Comparison of ENCODE assay signal across 35 cellular contexts in the genomic region with DNA sequence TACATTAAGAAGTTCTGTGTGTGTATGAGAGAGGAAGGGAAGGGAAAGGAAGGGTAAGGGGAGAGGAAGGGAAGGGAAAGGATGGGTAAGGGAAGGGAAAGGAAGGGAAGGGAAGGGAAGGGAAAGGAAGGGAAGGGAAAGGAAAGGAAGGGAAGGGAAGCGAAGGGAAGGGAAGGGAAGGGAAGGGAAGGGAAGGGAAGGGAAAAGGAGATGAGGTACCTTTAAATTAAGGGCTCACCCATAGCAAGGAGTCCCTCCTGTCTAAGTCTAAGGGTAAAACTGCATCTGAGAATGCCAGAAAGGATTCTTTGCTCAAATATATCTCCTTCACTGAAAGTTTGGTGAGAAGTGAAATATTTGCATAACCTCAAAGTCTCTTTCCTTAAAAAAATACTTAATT.
"Had no signal": no experiment of that assay in that cellular context is flagged by ENCODE, and none has a peak within 500 bp of the region (broad histone marks: within the 10 kb centered on the region; RNA-seq: fewer than 3 reads in every experiment).

No MANE protein-coding gene starts in this region.

- H3K4me1 ChIP-seq: adrenal gland, ascending aorta, body of pancreas, breast epithelium had no signal

- H3K27ac ChIP-seq: adrenal gland, body of pancreas, brain microvascular endothelial cell, breast epithelium, cardiac muscle cell had no signal

- FAIRE-seq: astrocyte, bronchial epithelial cell had no signal

- H3K36me3 ChIP-seq: adrenal gland, ascending aorta, brain microvascular endothelial cell, breast epithelium, cardiac muscle cell had no signal

- ATAC-seq: activated naive CD4-positive, alpha-beta T cell treated with anti-CD3 and anti-CD28 coated beads, Interleukin-2, amount 50 U/mL, for 72 hours; activated naive CD8-positive, alpha-beta T cell treated with anti-CD3 and anti-CD28 coated beads, Interleukin-2, amount 50 U/mL, for 24 hours; activated T-cell treated with anti-CD3 and anti-CD28 coated beads, Interleukin-2, amount 50 U/mL, for 4 hours; activated T-cell treated with anti-CD3 and anti-CD28 coated beads, Interleukin-2, amount 50 U/mL, for 72 hours; activated T-helper 17 cell treated with anti-CD3 and anti-CD28 coated beads, Interleukin-2, amount 50 U/mL, for 72 hours; body of pancreas had no signal

- DNase-seq: activated effector memory CD4-positive, alpha-beta T cell treated with anti-CD3 and anti-CD28 coated beads, Interleukin-2, amount 50 U/mL, for 16 hours; activated effector memory CD4-positive, alpha-beta T cell treated with Interleukin-2 at 50 U/mL for 16 hours; activated gamma-delta T cell; activated gamma-delta T cell treated with Interleukin-2 at 50 U/mL for 16 hours; activated naive CD4-positive, alpha-beta T cell; activated naive CD4-positive, alpha-beta T cell treated with anti-CD3 and anti-CD28 coated beads for 36 hours; activated naive CD4-positive, alpha-beta T cell treated with anti-CD3 and anti-CD28 coated beads, Interleukin-2, amount 10 ng/mL, durations not matched to agents 7 days and 5 days; activated naive CD4-positive, alpha-beta T cell treated with anti-CD3 and anti-CD28 coated beads, Interleukin-2, amount 50 U/mL, for 16 hours; activated naive CD4-positive, alpha-beta T cell treated with Interleukin-2 at 50 U/mL for 16 hours; activated naive CD8-positive, alpha-beta T cell treated with anti-CD3 and anti-CD28 coated beads for 36 hours; activated naive CD8-positive, alpha-beta T cell treated with anti-CD3 and anti-CD28 coated beads, Interleukin-2, amount 10 ng/mL, durations not matched to agents 7 days and 5 days; activated naive CD8-positive, alpha-beta T cell treated with anti-CD3 and anti-CD28 coated beads, Interleukin-2, amount 50 U/mL, for 24 hours; activated T-cell treated with anti-CD3 and anti-CD28 coated beads for 4 hours; activated T-cell treated with anti-CD3 and anti-CD28 coated beads, Interleukin-2, amount 50 U/mL, for 1 hour; activated T-cell treated with anti-CD3 and anti-CD28 coated beads, Interleukin-2, amount 50 U/mL, for 24 hours; activated T-cell treated with anti-CD3 and anti-CD28 coated beads, Interleukin-2, amount 50 U/mL, for 4 hours; activated T-cell treated with anti-CD3 and anti-CD28 coated beads, Interleukin-2, amount 50 U/mL, for 48 hours; activated T-cell treated with anti-CD3 and anti-CD28 coated beads, Interleukin-2, amount 50 U/mL, for 72 hours; adrenal gland; amniotic stem cell; amygdala; anterior cingulate cortex; aorta; body of pancreas; brain microvascular endothelial cell; caudate nucleus; central memory CD4-positive, alpha-beta T cell; cerebellar nuclear complex had no signal

- H3K9me3 ChIP-seq: adrenal gland, body of pancreas had no signal

- H3K4me3 ChIP-seq: adrenal gland, ascending aorta, body of pancreas, breast epithelium, cardiac muscle cell had no signal

- H3K27me3 ChIP-seq: adrenal gland, ascending aorta, body of pancreas, brain microvascular endothelial cell, breast epithelium, cardiac muscle cell had no signal
